14 cellular contexts compared by ENCODE assay signal in genomic region chr10:124075116-124075955, GRCh38. TPM values are rescaled to one million over a fixed set of nuclear protein-coding genes. Genes with fewer than 3 reads are reported as not detected.
A peak's percentile ranks its signal among the peaks of the same experiment; 100 is the strongest.
DNase-seq lines count a peak whose midpoint lies in the region; ATAC-seq and TF ChIP-seq lines count a peak whose summit lies in the region.
"Had no signal": no experiment of that assay in that cellular context is flagged by ENCODE, and none has a peak within 500 bp of the region (broad histone marks: within the 10 kb centered on the region; RNA-seq: fewer than 3 reads in every experiment).

No MANE protein-coding gene starts in this region.

- no peak overlapping the region for H3K4me2 ChIP-seq in mammary epithelial cell (ENCODE audit: insufficient read depth, low read depth, low read length)

- no peaks in the 10 kb centered on the region for H3K27me3 ChIP-seq in mammary epithelial cell (ENCODE audit: insufficient read depth, low read length)
- no peaks in the 10 kb centered on the region for H3K27me3 ChIP-seq in upper lobe of right lung
- H3K27me3 ChIP-seq: heart right ventricle had no signal

- intact Hi-C loops in MCF 10A (cut with micrococcal nuclease) (no loop called here), mammary epithelial cell (cut with micrococcal nuclease) (no loop called here), upper lobe of right lung (cut with DNase I) (no loop called here)
- intact Hi-C loops in dendritic cell treated with granulocyte-macrophage colony-stimulating factor and Interleukin-4, amounts not matched to agents 40 ng/mL and 50 ng/mL, for 4 days (cut with micrococcal nuclease) = no loop called here

- no peak overlapping the region for H2AFZ ChIP-seq in mammary epithelial cell (ENCODE audit: low read depth, low read length)

- no peaks in the 10 kb centered on the region for H3K36me3 ChIP-seq in mammary epithelial cell (ENCODE audit: insufficient read depth, low read length)
- H3K36me3 ChIP-seq in upper lobe of right lung = no peaks in the 10 kb centered on the region
- H3K36me3 ChIP-seq: heart right ventricle had no signal

- TF ChIP-seq CTCF in MCF 10A (IDR thresholded peaks at IDR 0.05; ENCODE audit: unreplicated experiment) (no peak), mammary epithelial cell (conservative IDR thresholded peaks at IDR 0.05 in 1 of 2, IDR thresholded peaks at IDR 0.05 in 1 of 2; ENCODE audit: extremely low read depth in 1 of 2, insufficient read depth in 1 of 2, low read depth in 1 of 2, low read length in 2 of 2) (no peak), type B pancreatic cell (conservative IDR thresholded peaks at IDR 0.05) (no peak), upper lobe of right lung (IDR thresholded peaks at IDR 0.05) (no peak)

- ATAC-seq in naive B cell (ENCODE audit: low read depth in 2 of 2) = no peak
- ATAC-seq in upper lobe of right lung = no peak

- POLR2A ChIA-PET in MCF 10A (lab: Yijun Ruan, JAX) = interaction anchor here (0.7 to 0.9 kb wide), 2 partner anchors 12 to 78 kb away, joined by 3 read pairs; no protein-coding TSS in a partner anchor

- H3K27ac Mint-ChIP-seq in MCF 10A (ENCODE audit: low read depth, unreplicated experiment) (peak overlapping the region; percentile 22), naive B cell (peak overlapping the region in 5 of 6 donors; percentile 48 to 94 (median 79)), type B pancreatic cell (peak overlapping the region; percentile 21)
- peak overlapping the region; percentile 31 for H3K27ac Mint-ChIP-seq in dendritic cell treated with granulocyte-macrophage colony-stimulating factor and Interleukin-4, amounts not matched to agents 40 ng/mL and 50 ng/mL, for 4 days
- H3K27ac Mint-ChIP-seq in activated naive CD4-positive, alpha-beta T cell treated with anti-CD3 and anti-CD28 coated beads, Interleukin-2, amount 10 ng/mL, durations not matched to agents 7 days and 5 days = no peak overlapping the region

- H3K27ac ChIP-seq in mammary epithelial cell (ENCODE audit: insufficient read depth, low read depth, low read length) (no peak overlapping the region), upper lobe of right lung (no peak overlapping the region)
- H3K27ac ChIP-seq: VCaP had no signal

- in situ Hi-C loops in mammary epithelial cell (cut with MboI; ENCODE audit: low sequenced_read_pairs in 2 of 2) = loop anchor here in 1 of 2 donors (25.0 kb wide), 1 partner anchor 312 kb away; no protein-coding TSS in a partner anchor

- no peaks in the 10 kb centered on the region for H4K20me1 ChIP-seq in mammary epithelial cell (ENCODE audit: insufficient read depth, low read length)

- H3K4me1 ChIP-seq in mammary epithelial cell (ENCODE audit: insufficient read depth, low read length) = no peaks in the 10 kb centered on the region
- no peaks in the 10 kb centered on the region for H3K4me1 ChIP-seq in upper lobe of right lung

- H3K4me3 ChIP-seq in mammary epithelial cell (replicated peaks in 1 of 3; ENCODE audit: insufficient read depth in 1 of 3, low read depth in 2 of 3, low read length in 3 of 3) (no peak overlapping the region), upper lobe of right lung (no peak overlapping the region)
- H3K4me3 ChIP-seq: heart right ventricle had no signal

- no peak overlapping the region for H3K4me3 Mint-ChIP-seq in MCF 10A (ENCODE audit: unreplicated experiment)
- H3K4me3 Mint-ChIP-seq in dendritic cell treated with granulocyte-macrophage colony-stimulating factor and Interleukin-4, amounts not matched to agents 40 ng/mL and 50 ng/mL, for 4 days = no peak overlapping the region
- H3K4me3 Mint-ChIP-seq in naive B cell = peak overlapping the region; percentile 17 to 82 (median 64)
- H3K4me3 Mint-ChIP-seq in type B pancreatic cell = peak overlapping the region; percentile 57
- H3K4me3 Mint-ChIP-seq in activated naive CD4-positive, alpha-beta T cell treated with anti-CD3 and anti-CD28 coated beads, Interleukin-2, amount 10 ng/mL, durations not matched to agents 7 days and 5 days = no peak overlapping the region

- peaks cover 4% of the 10 kb centered on the region for H3K4me1 Mint-ChIP-seq in MCF 10A (ENCODE audit: insufficient read depth, unreplicated experiment)
- H3K4me1 Mint-ChIP-seq in dendritic cell treated with granulocyte-macrophage colony-stimulating factor and Interleukin-4, amounts not matched to agents 40 ng/mL and 50 ng/mL, for 4 days (ENCODE audit: low read depth) = peaks cover 48% of the 10 kb centered on the region
- peaks cover 80 to 94% (median 87%) of the 10 kb centered on the region in 3 donors for H3K4me1 Mint-ChIP-seq in naive B cell
- H3K4me1 Mint-ChIP-seq in type B pancreatic cell (ENCODE audit: unreplicated experiment) = peaks cover 37% of the 10 kb centered on the region
- H3K4me1 Mint-ChIP-seq in activated naive CD4-positive, alpha-beta T cell treated with anti-CD3 and anti-CD28 coated beads, Interleukin-2, amount 10 ng/mL, durations not matched to agents 7 days and 5 days = peaks cover 32% of the 10 kb centered on the region

- H3K9me3 ChIP-seq in mammary epithelial cell (replicated peaks; ENCODE audit: insufficient read depth, low read length) (no peaks in the 10 kb centered on the region), upper lobe of right lung (no peaks in the 10 kb centered on the region)
- H3K9me3 ChIP-seq: heart right ventricle had no signal

- no peak overlapping the region for H3K9ac ChIP-seq in mammary epithelial cell (ENCODE audit: insufficient read depth, low read length)

- DNase-seq in MCF 10A (ENCODE audit: unreplicated experiment) (no peak), mammary epithelial cell (no peak), naive B cell (no peak), type B pancreatic cell (ENCODE audit: extremely low spot score, unreplicated experiment) (no peak), upper lobe of right lung (no peak), glomerular visceral epithelial cell (ENCODE audit: extremely low spot score) (no peak)
- DNase-seq in activated naive CD4-positive, alpha-beta T cell treated with anti-CD3 and anti-CD28 coated beads, Interleukin-2, amount 10 ng/mL, durations not matched to agents 7 days and 5 days = no peak
- DNase-seq: 8988T, activated T-cell treated with anti-CD3 and anti-CD28 coated beads for 4 hours, NCI-H1048, SIG-M5 had no signal

- H3K9me3 Mint-ChIP-seq in MCF 10A (ENCODE audit: unreplicated experiment) (no peaks in the 10 kb centered on the region), naive B cell (no peaks in the 10 kb centered on the region), type B pancreatic cell (peaks cover 5% of the 10 kb centered on the region)
- H3K9me3 Mint-ChIP-seq in dendritic cell treated with granulocyte-macrophage colony-stimulating factor and Interleukin-4, amounts not matched to agents 40 ng/mL and 50 ng/mL, for 4 days = no peaks in the 10 kb centered on the region
- H3K9me3 Mint-ChIP-seq in activated naive CD4-positive, alpha-beta T cell treated with anti-CD3 and anti-CD28 coated beads, Interleukin-2, amount 10 ng/mL, durations not matched to agents 7 days and 5 days = no peaks in the 10 kb centered on the region

- dilution Hi-C loops in mammary epithelial cell (cut with HindIII; ENCODE audit: low sequenced_read_pairs) = no loop called here

- H3K79me2 ChIP-seq in mammary epithelial cell (ENCODE audit: insufficient read depth, low read length) = peaks cover 94% of the 10 kb centered on the region

- no peaks in the 10 kb centered on the region for H3K27me3 Mint-ChIP-seq in MCF 10A (ENCODE audit: insufficient read depth, unreplicated experiment)
- H3K27me3 Mint-ChIP-seq in dendritic cell treated with granulocyte-macrophage colony-stimulating factor and Interleukin-4, amounts not matched to agents 40 ng/mL and 50 ng/mL, for 4 days = peaks cover 29% of the 10 kb centered on the region
- H3K27me3 Mint-ChIP-seq in naive B cell = no peaks in the 10 kb centered on the region
- H3K27me3 Mint-ChIP-seq in type B pancreatic cell = peaks cover 5% of the 10 kb centered on the region
- peaks cover 54% of the 10 kb centered on the region for H3K27me3 Mint-ChIP-seq in activated naive CD4-positive, alpha-beta T cell treated with anti-CD3 and anti-CD28 coated beads, Interleukin-2, amount 10 ng/mL, durations not matched to agents 7 days and 5 days

- WGBS in mammary epithelial cell (ENCODE audit: low coverage, missing lambda C conversion rate) = 53% methylated on average over 12 of the region's 12 CpGs

- H3K36me3 Mint-ChIP-seq in MCF 10A (ENCODE audit: insufficient read depth, unreplicated experiment) = no peaks in the 10 kb centered on the region
- H3K36me3 Mint-ChIP-seq in dendritic cell treated with granulocyte-macrophage colony-stimulating factor and Interleukin-4, amounts not matched to agents 40 ng/mL and 50 ng/mL, for 4 days (ENCODE audit: low read depth) = peaks cover 10% of the 10 kb centered on the region
- H3K36me3 Mint-ChIP-seq in naive B cell = no peaks in the 10 kb centered on the region
- peaks cover 4% of the 10 kb centered on the region for H3K36me3 Mint-ChIP-seq in type B pancreatic cell
- H3K36me3 Mint-ChIP-seq in activated naive CD4-positive, alpha-beta T cell treated with anti-CD3 and anti-CD28 coated beads, Interleukin-2, amount 10 ng/mL, durations not matched to agents 7 days and 5 days = no peaks in the 10 kb centered on the region

- no TSS peak for BruUV-seq in MCF 10A (replicated peaks; lab: Mats Ljungman, UMichigan)
- no TSS peak for BruUV-seq in mammary epithelial cell (replicated peaks; lab: Mats Ljungman, UMichigan)

- CTCF ChIA-PET in MCF 10A (lab: Yijun Ruan, JAX) (interaction anchor here (1.5 kb wide), 1 partner anchor 10 kb away, joined by 4 read pairs; no protein-coding TSS in a partner anchor), mammary epithelial cell (lab: Charles Lee; ENCODE audit: low non-redundant PET) (no interaction called here)
- CTCF ChIA-PET in activated naive CD4-positive, alpha-beta T cell treated with anti-CD3 and anti-CD28 coated beads, Interleukin-2, amount 10 ng/mL, durations not matched to agents 7 days and 5 days (lab: Charles Lee) = interaction anchor here (1.1 kb wide), 1 partner anchor 32 kb away, joined by 3 read pairs; no protein-coding TSS in a partner anchor

RNA-seq across cellular contexts. Expression of gene CHST15, which starts 18.1 kb away (rescaled TPM):
- total RNA-seq in MCF 10A (2022) (32.8 and 38.8 TPM in 2 replicates), mammary epithelial cell (10 to 100 TPM; 47.3 to 61.0 TPM), type B pancreatic cell (ENCODE audit: low replicate concordance) (22.9 and 56.2 TPM in 2 replicates), upper lobe of right lung (49.2 TPM)
- polyA plus RNA-seq in mammary epithelial cell (24.5 TPM), naive B cell (ENCODE audit: low read depth in 6 of 6) (10 to 100 TPM; 13.4 to 19.5 (median 17.0) TPM)
- 60.0 TPM for polyA minus RNA-seq in mammary epithelial cell

Comparison
In these comparisons a context has a peak if more than half of its experiments do, and no peak if none do; other contexts are left out.
1. H3K4me3 Mint-ChIP-seq: peak in naive B cell (8 of 8) and type B pancreatic cell (single experiment); none in MCF 10A (single experiment), dendritic cell treated with granulocyte-macrophage colony-stimulating factor and Interleukin-4, amounts not matched to agents 40 ng/mL and 50 ng/mL, for 4 days (single experiment) and activated naive CD4-positive, alpha-beta T cell treated with anti-CD3 and anti-CD28 coated beads, Interleukin-2, amount 10 ng/mL, durations not matched to agents 7 days and 5 days (single experiment).